Comparison of ENCODE assay signal across 16 cellular contexts in genomic region chr21:32572574-32573420, GRCh38. TPM values are rescaled to one million over a fixed set of nuclear protein-coding genes. Genes with fewer than 3 reads are reported as not detected.
DNase-seq lines count a peak whose midpoint lies in the region; ATAC-seq and TF ChIP-seq lines count a peak whose summit lies in the region.
"Had no signal": no experiment of that assay in that cellular context is flagged by ENCODE, and none has a peak within 500 bp of the region (broad histone marks: within the 10 kb centered on the region; RNA-seq: fewer than 3 reads in every experiment).

No MANE protein-coding gene starts in this region.

- POLR2A ChIA-PET in activated CD4-positive, alpha-beta memory T cell treated with anti-CD3 and anti-CD28 coated beads, Interleukin-2, amount 10 ng/mL, durations not matched to agents 7 days and 5 days (lab: Charles Lee): no interaction called here

- H3K9ac ChIP-seq in colonic mucosa (ENCODE audit: low read depth in 2 of 2, low read length in 2 of 2): peak overlapping the region in 1 of 2 donors; percentile 34

- H3K36me3 ChIP-seq in colonic mucosa: no peaks in the 10 kb centered on the region
- no peaks in the 10 kb centered on the region for H3K36me3 ChIP-seq in stomach
- H3K36me3 ChIP-seq: brain microvascular endothelial cell, left lung had no signal

- TF ChIP-seq POLR2A in stomach (IDR thresholded peaks at IDR 0.05): no peak

- intact Hi-C loops in colonic mucosa (cut with DNase I) (no loop called here), stomach (cut with DNase I; ENCODE audit: low total_unique reads) (no loop called here)

- ATAC-seq in GM19351 (IDR thresholded peaks at IDR 0.05; ENCODE audit: unreplicated experiment): no peak
- ATAC-seq: left lung, natural killer cell had no signal

- H3K4me3 Mint-ChIP-seq in activated CD4-positive, alpha-beta memory T cell treated with anti-CD3 and anti-CD28 coated beads, Interleukin-2, amount 10 ng/mL, durations not matched to agents 7 days and 5 days: no peak overlapping the region
- H3K4me3 Mint-ChIP-seq: natural killer cell had no signal

- no peak overlapping the region for H3K27ac ChIP-seq in colonic mucosa
- H3K27ac ChIP-seq in stomach: peak overlapping the region; percentile 14 to 63 (median 41)
- H3K27ac ChIP-seq: 22Rv1, brain microvascular endothelial cell, left lung had no signal

- H3K27ac Mint-ChIP-seq in activated CD4-positive, alpha-beta memory T cell treated with anti-CD3 and anti-CD28 coated beads, Interleukin-2, amount 10 ng/mL, durations not matched to agents 7 days and 5 days: no peak overlapping the region
- H3K27ac Mint-ChIP-seq: natural killer cell had no signal

- no peak for TF ChIP-seq EP300 in stomach (IDR thresholded peaks at IDR 0.05)

- H3K9me3 ChIP-seq in colonic mucosa (no peaks in the 10 kb centered on the region), stomach (no peaks in the 10 kb centered on the region)
- H3K9me3 ChIP-seq: left lung had no signal

- 23 to 53% (median 35%) methylated on average over 22 to 25 of the region's 25 CpGs for WGBS in stomach, 5 donors

- H3K9me3 Mint-ChIP-seq in activated CD4-positive, alpha-beta memory T cell treated with anti-CD3 and anti-CD28 coated beads, Interleukin-2, amount 10 ng/mL, durations not matched to agents 7 days and 5 days: no peaks in the 10 kb centered on the region
- H3K9me3 Mint-ChIP-seq: IgD-negative memory B cell, natural killer cell had no signal

- H3K4me3 ChIP-seq in colonic mucosa: no peak overlapping the region
- peak overlapping the region in 2 of 4 donors; percentile 20 to 29 for H3K4me3 ChIP-seq in stomach
- H3K4me3 ChIP-seq: left lung had no signal

- no peaks in the 10 kb centered on the region for H3K4me1 ChIP-seq in colonic mucosa
- peaks cover 0 to 17% (median 12%) of the 10 kb centered on the region in 4 donors for H3K4me1 ChIP-seq in stomach

- peak; percentile 58 for DNase-seq in DMS53 (lab: John Stamatoyannopoulos, UW)
- DNase-seq in DMS53 treated with DMSO at 0.1 percent for 48 hours (lab: John Stamatoyannopoulos, UW; ENCODE audit: unreplicated experiment): no peak
- DNase-seq in NCI-H460 (ENCODE audit: extremely low read depth, low read depth): peak; percentile 46
- DNase-seq in colonic mucosa: peak; percentile 72
- peak; percentile 66 for DNase-seq in stomach
- DNase-seq in activated CD4-positive, alpha-beta memory T cell treated with anti-CD3 and anti-CD28 coated beads, Interleukin-2, amount 10 ng/mL, durations not matched to agents 7 days and 5 days: no peak
- DNase-seq in HK-2 (ENCODE audit: unreplicated experiment): no peak
- DNase-seq: activated CD4-positive, alpha-beta T cell treated with anti-CD3 and anti-CD28 coated beads, Interleukin-2, amount 50 U/mL, for 4 hours; activated gamma-delta T cell; brain microvascular endothelial cell; left lung; natural killer cell; T-helper 9 cell had no signal

- H3K27me3 ChIP-seq in colonic mucosa (no peaks in the 10 kb centered on the region), stomach (peaks cover 0 to 9% (median 0%) of the 10 kb centered on the region in 3 donors)
- H3K27me3 ChIP-seq: brain microvascular endothelial cell had no signal

- TF ChIP-seq CTCF in colonic mucosa (IDR thresholded peaks at IDR 0.05): no peak
- no peak for TF ChIP-seq CTCF in stomach (IDR thresholded peaks at IDR 0.05)

- H3K36me3 Mint-ChIP-seq in activated CD4-positive, alpha-beta memory T cell treated with anti-CD3 and anti-CD28 coated beads, Interleukin-2, amount 10 ng/mL, durations not matched to agents 7 days and 5 days (ENCODE audit: low read depth): no peaks in the 10 kb centered on the region
- H3K36me3 Mint-ChIP-seq: IgD-negative memory B cell, natural killer cell had no signal

- CTCF ChIA-PET in activated CD4-positive, alpha-beta memory T cell treated with anti-CD3 and anti-CD28 coated beads, Interleukin-2, amount 10 ng/mL, durations not matched to agents 7 days and 5 days (lab: Charles Lee): interaction anchor here (4.7 to 5.7 kb wide), 2 partner anchors 29 to 169 kb away, joined by 17 to 47 read pairs; no protein-coding TSS in a partner anchor

- no peaks in the 10 kb centered on the region for H3K27me3 Mint-ChIP-seq in activated CD4-positive, alpha-beta memory T cell treated with anti-CD3 and anti-CD28 coated beads, Interleukin-2, amount 10 ng/mL, durations not matched to agents 7 days and 5 days

- peaks cover 22% of the 10 kb centered on the region for H3K4me1 Mint-ChIP-seq in activated CD4-positive, alpha-beta memory T cell treated with anti-CD3 and anti-CD28 coated beads, Interleukin-2, amount 10 ng/mL, durations not matched to agents 7 days and 5 days

RNA-seq across cellular contexts. Expression of gene TCP10L, which starts 12.5 kb away (rescaled TPM):
- 0.84 TPM in 1 of 2 replicates, not detected in the other for total RNA-seq in NCI-H460 (2014; rRNA removed; shearing (Covaris generic))
- polyA plus RNA-seq in NCI-H460 (2014; cell fraction: nucleus; rRNA removed): 0.06 and 3.3 TPM in 2 replicates
- 1 to 10 TPM in 1 of 2 donors, under 1 TPM in 1; 0.74 to 1.2 TPM for total RNA-seq in colonic mucosa
- total RNA-seq in stomach: under 1 TPM in 1 of 5 donors, not detected in 4; 0.73 TPM
- polyA plus RNA-seq in stomach: 1 to 10 TPM in 1 of 3 donors, not detected in 2; 1.3 TPM
- under 1 TPM; 0.53 to 0.95 TPM for total RNA-seq in activated CD4-positive, alpha-beta memory T cell treated with anti-CD3 and anti-CD28 coated beads, Interleukin-2, amount 10 ng/mL, durations not matched to agents 7 days and 5 days

RNA-seq across cellular contexts. Expression of gene CFAP298, which starts 39.4 kb away (rescaled TPM):
- 44.5 and 52.7 TPM in 2 replicates for total RNA-seq in NCI-H460 (2014; rRNA removed; shearing (Covaris generic))
- 43.0 and 59.4 TPM in 2 replicates for polyA plus RNA-seq in NCI-H460 (2014; cell fraction: nucleus; rRNA removed)
- total RNA-seq in colonic mucosa (10 to 100 TPM; 27.5 to 55.8 TPM), stomach (10 to 100 TPM in 3 of 5 donors, 1 to 10 TPM in 1, under 1 TPM in 1; 0.87 to 61.8 (median 16.7) TPM)
- 10 to 100 TPM; 39.8 to 41.1 (median 40.0) TPM for polyA plus RNA-seq in stomach
- 10 to 100 TPM; 34.0 to 34.7 TPM for total RNA-seq in activated CD4-positive, alpha-beta memory T cell treated with anti-CD3 and anti-CD28 coated beads, Interleukin-2, amount 10 ng/mL, durations not matched to agents 7 days and 5 days

Comparison
In these comparisons a context has a peak if more than half of its experiments do, and no peak if none do; other contexts are left out.
1. DNase-seq: peak in DMS53 (single experiment), NCI-H460 (single experiment), colonic mucosa (single experiment) and stomach (single experiment); none in DMS53 treated with DMSO at 0.1 percent for 48 hours (single experiment), activated CD4-positive, alpha-beta memory T cell treated with anti-CD3 and anti-CD28 coated beads, Interleukin-2, amount 10 ng/mL, durations not matched to agents 7 days and 5 days (single experiment) and HK-2 (single experiment).